Comparison of ENCODE assay signal across 8 cellular contexts in the genomic region with DNA sequence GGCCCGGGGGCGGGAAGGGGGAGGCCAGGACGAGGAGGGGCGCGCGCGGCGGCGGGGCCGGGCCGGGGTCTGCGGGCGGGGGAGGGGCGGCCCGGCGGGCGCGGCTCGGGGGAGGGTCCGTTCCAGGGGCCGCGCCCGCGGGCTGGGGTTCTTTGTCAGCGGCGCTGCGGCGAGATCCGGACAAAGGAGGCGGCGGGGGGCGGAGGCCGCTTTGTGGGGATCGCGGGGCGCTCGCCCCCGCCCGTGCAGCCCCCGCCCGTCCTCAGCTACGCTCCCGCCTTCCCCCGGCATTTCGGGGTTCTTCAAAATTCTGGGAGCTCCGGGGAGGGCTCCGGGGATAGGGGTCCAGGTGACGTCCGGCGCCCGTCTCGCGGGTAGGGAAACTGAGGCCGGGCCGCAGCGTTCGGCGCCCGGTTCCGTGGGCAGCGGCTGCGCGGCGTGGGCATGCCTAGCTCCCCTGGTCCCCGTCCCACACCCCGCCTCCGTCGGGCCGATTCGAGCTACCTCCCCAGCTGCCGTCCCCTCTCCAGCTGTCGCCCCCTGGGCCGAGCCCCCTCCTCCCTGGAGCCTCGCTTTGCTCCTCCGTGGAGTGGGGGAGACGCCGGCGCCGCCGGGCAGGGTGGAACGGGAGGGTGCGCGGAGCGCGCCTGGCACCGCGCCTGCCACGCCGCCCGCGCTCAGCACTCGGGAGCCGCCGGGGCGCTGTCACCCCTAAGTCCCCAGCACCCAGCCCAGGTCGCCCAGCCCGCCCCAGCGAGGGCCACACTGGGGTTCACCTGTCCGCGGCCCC. TPM values are rescaled to one million over a fixed set of nuclear protein-coding genes. Genes with fewer than 3 reads are reported as not detected.
DNase-seq lines count a peak whose midpoint lies in the region; ATAC-seq and TF ChIP-seq lines count a peak whose summit lies in the region.

No MANE protein-coding gene starts in this region.

- H3K9me3 Mint-ChIP-seq in endothelial cell (ENCODE audit: unreplicated experiment) (no peaks in the 10 kb centered on the region), nephron progenitor cell (no peaks in the 10 kb centered on the region)

- peaks cover 60% of the 10 kb centered on the region for H3K4me1 Mint-ChIP-seq in T-helper 17 cell
- H3K4me1 Mint-ChIP-seq in endothelial cell (ENCODE audit: unreplicated experiment) = peaks cover 69% of the 10 kb centered on the region
- H3K4me1 Mint-ChIP-seq in nephron progenitor cell = peaks cover 67% of the 10 kb centered on the region

- H3K27me3 Mint-ChIP-seq in T-helper 17 cell = no peaks in the 10 kb centered on the region
- peaks cover 28% of the 10 kb centered on the region for H3K27me3 Mint-ChIP-seq in endothelial cell (ENCODE audit: unreplicated experiment)
- H3K27me3 Mint-ChIP-seq in nephron progenitor cell (ENCODE audit: low read depth, poor library complexity) = peaks cover 3% of the 10 kb centered on the region

- H3K4me3 Mint-ChIP-seq in T-helper 17 cell = peak overlapping the region; percentile 85
- peak overlapping the region; percentile 93 for H3K4me3 Mint-ChIP-seq in endothelial cell (ENCODE audit: unreplicated experiment)
- H3K4me3 Mint-ChIP-seq in nephron progenitor cell = peak overlapping the region; percentile 84

- no peaks in the 10 kb centered on the region for H3K9me3 ChIP-seq in T-helper 17 cell (ENCODE audit: control insufficient read depth, low read length, poor library complexity, severe bottlenecking)

- H3K27ac Mint-ChIP-seq in T-helper 17 cell (no peak overlapping the region), endothelial cell (ENCODE audit: unreplicated experiment) (no peak overlapping the region), nephron progenitor cell (no peak overlapping the region)

- DNase-seq in T-helper 17 cell = no peak
- DNase-seq in endothelial cell (ENCODE audit: low spot score) = peak; percentile 35
- DNase-seq in nephron progenitor cell = peak; percentile 34
- no peak for DNase-seq in GDM1 (lab: John Stamatoyannopoulos, UW)
- DNase-seq in COR-L47 (lab: John Stamatoyannopoulos, UW) = no peak
- DNase-seq in SIG-M5 treated with dmso at 0.1 percent for 504 hours (lab: John Stamatoyannopoulos, UW; ENCODE audit: unreplicated experiment) = no peak
- no peak for DNase-seq in MV-4-11 (lab: John Stamatoyannopoulos, UW)

- TF ChIP-seq CTCF in endothelial cell (IDR thresholded peaks at IDR 0.05; ENCODE audit: unreplicated experiment) (no peak), nephron progenitor cell (IDR thresholded peaks at IDR 0.05) (no peak)

- peak; percentile 1 for ATAC-seq in GM19397 (IDR thresholded peaks at IDR 0.05; ENCODE audit: unreplicated experiment)
- peak; percentile 13 for ATAC-seq in T-helper 17 cell

- H3K36me3 Mint-ChIP-seq in T-helper 17 cell (ENCODE audit: low read depth) = no peaks in the 10 kb centered on the region
- no peaks in the 10 kb centered on the region for H3K36me3 Mint-ChIP-seq in endothelial cell (ENCODE audit: low read depth, unreplicated experiment)
- H3K36me3 Mint-ChIP-seq in nephron progenitor cell (ENCODE audit: low read depth) = no peaks in the 10 kb centered on the region

RNA-seq across cellular contexts. Expression of a gene that starts 0.5 kb away (rescaled TPM):
- 10 to 100 TPM; 27.8 to 89.7 TPM for total RNA-seq in T-helper 17 cell
- total RNA-seq in endothelial cell (ENCODE audit: unreplicated experiment) = 163 TPM

Comparison
In these comparisons a context has a peak if more than half of its experiments do, and no peak if none do; other contexts are left out.
1. DNase-seq: peak in endothelial cell (single experiment) and nephron progenitor cell (single experiment); none in T-helper 17 cell (0 of 3), GDM1 (single experiment), COR-L47 (single experiment), SIG-M5 treated with dmso at 0.1 percent for 504 hours (single experiment) and MV-4-11 (single experiment).
2. Peak in every context shown above with its lines, with median percentiles within 50 percentile points of each other: H3K4me3 Mint-ChIP-seq.